ENCODE assay signal across 1 cellular context in genomic region chr17:77127735-77128361, GRCh38.
TF ChIP-seq lines count a peak whose summit lies in the region.

No MANE protein-coding gene starts in this region.

TF ChIP-seq in GM23338, 12 proteins besides CTCF, POLR2A, EP300 and RAD21 (continued from another document):
- TF ChIP-seq, protein P1, sequence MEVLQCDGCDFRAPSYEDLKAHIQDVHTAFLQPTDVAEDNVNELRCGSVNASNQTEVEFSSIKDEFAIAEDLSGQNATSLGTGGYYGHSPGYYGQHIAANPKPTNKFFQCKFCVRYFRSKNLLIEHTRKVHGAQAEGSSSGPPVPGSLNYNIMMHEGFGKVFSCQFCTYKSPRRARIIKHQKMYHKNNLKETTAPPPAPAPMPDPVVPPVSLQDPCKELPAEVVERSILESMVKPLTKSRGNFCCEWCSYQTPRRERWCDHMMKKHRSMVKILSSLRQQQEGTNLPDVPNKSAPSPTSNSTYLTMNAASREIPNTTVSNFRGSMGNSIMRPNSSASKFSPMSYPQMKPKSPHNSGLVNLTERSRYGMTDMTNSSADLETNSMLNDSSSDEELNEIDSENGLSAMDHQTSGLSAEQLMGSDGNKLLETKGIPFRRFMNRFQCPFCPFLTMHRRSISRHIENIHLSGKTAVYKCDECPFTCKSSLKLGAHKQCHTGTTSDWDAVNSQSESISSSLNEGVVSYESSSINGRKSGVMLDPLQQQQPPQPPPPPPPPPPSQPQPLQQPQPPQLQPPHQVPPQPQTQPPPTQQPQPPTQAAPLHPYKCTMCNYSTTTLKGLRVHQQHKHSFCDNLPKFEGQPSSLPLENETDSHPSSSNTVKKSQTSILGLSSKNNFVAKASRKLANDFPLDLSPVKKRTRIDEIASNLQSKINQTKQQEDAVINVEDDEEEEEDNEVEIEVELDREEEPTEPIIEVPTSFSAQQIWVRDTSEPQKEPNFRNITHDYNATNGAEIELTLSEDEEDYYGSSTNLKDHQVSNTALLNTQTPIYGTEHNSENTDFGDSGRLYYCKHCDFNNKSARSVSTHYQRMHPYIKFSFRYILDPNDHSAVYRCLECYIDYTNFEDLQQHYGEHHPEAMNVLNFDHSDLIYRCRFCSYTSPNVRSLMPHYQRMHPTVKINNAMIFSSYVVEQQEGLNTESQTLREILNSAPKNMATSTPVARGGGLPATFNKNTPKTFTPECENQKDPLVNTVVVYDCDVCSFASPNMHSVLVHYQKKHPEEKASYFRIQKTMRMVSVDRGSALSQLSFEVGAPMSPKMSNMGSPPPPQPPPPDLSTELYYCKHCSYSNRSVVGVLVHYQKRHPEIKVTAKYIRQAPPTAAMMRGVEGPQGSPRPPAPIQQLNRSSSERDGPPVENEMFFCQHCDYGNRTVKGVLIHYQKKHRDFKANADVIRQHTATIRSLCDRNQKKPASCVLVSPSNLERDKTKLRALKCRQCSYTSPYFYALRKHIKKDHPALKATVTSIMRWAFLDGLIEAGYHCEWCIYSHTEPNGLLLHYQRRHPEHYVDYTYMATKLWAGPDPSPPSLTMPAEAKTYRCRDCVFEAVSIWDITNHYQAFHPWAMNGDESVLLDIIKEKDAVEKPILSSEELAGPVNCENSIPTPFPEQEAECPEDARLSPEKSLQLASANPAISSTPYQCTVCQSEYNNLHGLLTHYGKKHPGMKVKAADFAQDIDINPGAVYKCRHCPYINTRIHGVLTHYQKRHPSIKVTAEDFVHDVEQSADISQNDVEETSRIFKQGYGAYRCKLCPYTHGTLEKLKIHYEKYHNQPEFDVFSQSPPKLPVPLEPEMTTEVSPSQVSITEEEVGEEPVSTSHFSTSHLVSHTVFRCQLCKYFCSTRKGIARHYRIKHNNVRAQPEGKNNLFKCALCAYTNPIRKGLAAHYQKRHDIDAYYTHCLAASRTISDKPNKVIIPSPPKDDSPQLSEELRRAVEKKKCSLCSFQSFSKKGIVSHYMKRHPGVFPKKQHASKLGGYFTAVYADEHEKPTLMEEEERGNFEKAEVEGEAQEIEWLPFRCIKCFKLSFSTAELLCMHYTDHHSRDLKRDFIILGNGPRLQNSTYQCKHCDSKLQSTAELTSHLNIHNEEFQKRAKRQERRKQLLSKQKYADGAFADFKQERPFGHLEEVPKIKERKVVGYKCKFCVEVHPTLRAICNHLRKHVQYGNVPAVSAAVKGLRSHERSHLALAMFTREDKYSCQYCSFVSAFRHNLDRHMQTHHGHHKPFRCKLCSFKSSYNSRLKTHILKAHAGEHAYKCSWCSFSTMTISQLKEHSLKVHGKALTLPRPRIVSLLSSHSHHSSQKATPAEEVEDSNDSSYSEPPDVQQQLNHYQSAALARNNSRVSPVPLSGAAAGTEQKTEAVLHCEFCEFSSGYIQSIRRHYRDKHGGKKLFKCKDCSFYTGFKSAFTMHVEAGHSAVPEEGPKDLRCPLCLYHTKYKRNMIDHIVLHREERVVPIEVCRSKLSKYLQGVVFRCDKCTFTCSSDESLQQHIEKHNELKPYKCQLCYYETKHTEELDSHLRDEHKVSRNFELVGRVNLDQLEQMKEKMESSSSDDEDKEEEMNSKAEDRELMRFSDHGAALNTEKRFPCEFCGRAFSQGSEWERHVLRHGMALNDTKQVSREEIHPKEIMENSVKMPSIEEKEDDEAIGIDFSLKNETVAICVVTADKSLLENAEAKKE (CRISPR knock-in tag; IDR thresholded peaks at IDR 0.05), result no peak
- TF ChIP-seq POLR2AphosphoS5 (IDR thresholded peaks at IDR 0.05; ENCODE audit: low read depth), result no peak
- no peak for TF ChIP-seq NANOG (IDR thresholded peaks at IDR 0.05; ENCODE audit: borderline replicate concordance)
- TF ChIP-seq EZH2 (IDR thresholded peaks at IDR 0.05; ENCODE audit: low read depth, unreplicated experiment), result no peak
- no peak for TF ChIP-seq REST (IDR thresholded peaks at IDR 0.05; ENCODE audit: unreplicated experiment)
- TF ChIP-seq, protein P2, sequence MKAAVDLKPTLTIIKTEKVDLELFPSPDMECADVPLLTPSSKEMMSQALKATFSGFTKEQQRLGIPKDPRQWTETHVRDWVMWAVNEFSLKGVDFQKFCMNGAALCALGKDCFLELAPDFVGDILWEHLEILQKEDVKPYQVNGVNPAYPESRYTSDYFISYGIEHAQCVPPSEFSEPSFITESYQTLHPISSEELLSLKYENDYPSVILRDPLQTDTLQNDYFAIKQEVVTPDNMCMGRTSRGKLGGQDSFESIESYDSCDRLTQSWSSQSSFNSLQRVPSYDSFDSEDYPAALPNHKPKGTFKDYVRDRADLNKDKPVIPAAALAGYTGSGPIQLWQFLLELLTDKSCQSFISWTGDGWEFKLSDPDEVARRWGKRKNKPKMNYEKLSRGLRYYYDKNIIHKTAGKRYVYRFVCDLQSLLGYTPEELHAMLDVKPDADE (IDR thresholded peaks at IDR 0.05), result no peak
- no peak for TF ChIP-seq STAT1 (IDR thresholded peaks at IDR 0.05; ENCODE audit: unreplicated experiment)
